Comparison of ENCODE assay signal across 28 cellular contexts in genomic region chr7:79290841-79291497, GRCh38.
A peak's percentile ranks its signal among the peaks of the same experiment; 100 is the strongest.
DNase-seq lines count a peak whose midpoint lies in the region; ATAC-seq, FAIRE-seq and TF ChIP-seq lines count a peak whose summit lies in the region.
"Had no signal": no experiment of that assay in that cellular context is flagged by ENCODE, and none has a peak within 500 bp of the region (broad histone marks: within the 10 kb centered on the region; RNA-seq: fewer than 3 reads in every experiment).

No MANE protein-coding gene starts in this region.

- no peak for ATAC-seq in Panc1
- ATAC-seq: activated CD8-positive, alpha-beta memory T cell treated with anti-CD3 and anti-CD28 coated beads, Interleukin-2, amount 10 ng/mL, durations not matched to agents 7 days and 5 days; activated T-cell treated with anti-CD3 and anti-CD28 coated beads, Interleukin-2, amount 50 U/mL, for 72 hours; gastrocnemius medialis; left lung; naive thymus-derived CD8-positive, alpha-beta T cell; stimulated activated effector memory CD8-positive, alpha-beta T cell treated with anti-CD3 and anti-CD28 coated beads, Interleukin-12 subunit alpha, Interleukin-12 subunit beta, amount 100 ng/mL, for 72 hours had no signal

- intact Hi-C loops in Panc1 (cut with micrococcal nuclease; ENCODE audit: unreplicated experiment) (loop anchor here (10.0 kb wide), 2 partner anchors 454 to 724 kb away; no protein-coding TSS in a partner anchor), endothelial cell of umbilical vein (cut with micrococcal nuclease) (loop anchor here (10.0 kb wide), 1 partner anchor 334 kb away; no protein-coding TSS in a partner anchor)

- H3K4me3 ChIP-seq in Panc1 (ENCODE audit: low read depth in 2 of 2, low read length in 2 of 2) (no peak overlapping the region), endothelial cell of umbilical vein (replicated peaks in 1 of 3; ENCODE audit: insufficient read depth in 1 of 3, low read depth in 1 of 3, low read length in 3 of 3) (no peak overlapping the region), keratinocyte (ENCODE audit: control insufficient read depth in 2 of 3, extremely low read depth in 1 of 3, insufficient read depth in 2 of 3, low read depth in 1 of 3, low read length in 3 of 3) (no peak overlapping the region)
- H3K4me3 ChIP-seq: gastrocnemius medialis, left lung, suprapubic skin had no signal

- H2AFZ ChIP-seq in endothelial cell of umbilical vein (ENCODE audit: low read depth, low read length) (no peak overlapping the region), keratinocyte (ENCODE audit: control insufficient read depth, low read length) (no peak overlapping the region)

- H3K4me2 ChIP-seq in endothelial cell of umbilical vein (ENCODE audit: insufficient read depth, low read length) (no peak overlapping the region), keratinocyte (ENCODE audit: control insufficient read depth, extremely low read depth, insufficient read depth, low read depth, low read length) (peak overlapping the region; percentile 11)
- H3K4me2 ChIP-seq: KMS-11 had no signal

- no peaks in the 10 kb centered on the region for H3K9me1 ChIP-seq in endothelial cell of umbilical vein (replicated peaks; ENCODE audit: control insufficient read depth, extremely low read depth, insufficient read depth, low read length)
- no peaks in the 10 kb centered on the region for H3K9me1 ChIP-seq in keratinocyte (ENCODE audit: control insufficient read depth, extremely low read depth, insufficient read depth, low read length)

- no peaks in the 10 kb centered on the region for H3K36me3 ChIP-seq in Panc1 (ENCODE audit: control insufficient read depth, insufficient read depth, low read length)
- no peaks in the 10 kb centered on the region for H3K36me3 ChIP-seq in endothelial cell of umbilical vein (ENCODE audit: control insufficient read depth in 2 of 2, extremely low read depth in 1 of 2, insufficient read depth in 2 of 2, low read length in 2 of 2)
- H3K36me3 ChIP-seq in keratinocyte (ENCODE audit: control insufficient read depth in 2 of 2, extremely low read depth in 1 of 2, insufficient read depth in 2 of 2, low read length in 2 of 2) = no peaks in the 10 kb centered on the region
- H3K36me3 ChIP-seq: gastrocnemius medialis, left lung, suprapubic skin had no signal

- H3K79me2 ChIP-seq in endothelial cell of umbilical vein (ENCODE audit: control insufficient read depth, insufficient read depth, low read length) = no peaks in the 10 kb centered on the region
- no peaks in the 10 kb centered on the region for H3K79me2 ChIP-seq in keratinocyte (ENCODE audit: control insufficient read depth, insufficient read depth, low read length)

- H3K27ac ChIP-seq in Panc1 (ENCODE audit: low read length) (peak overlapping the region; percentile 96), endothelial cell of umbilical vein (ENCODE audit: insufficient read depth, low read depth, low read length) (no peak overlapping the region), keratinocyte (ENCODE audit: control insufficient read depth, insufficient read depth, low read length) (peak overlapping the region; percentile 49)
- H3K27ac ChIP-seq: gastrocnemius medialis, KMS-11, left lung, suprapubic skin had no signal

- no peaks in the 10 kb centered on the region for H4K20me1 ChIP-seq in endothelial cell of umbilical vein (replicated peaks; ENCODE audit: control insufficient read depth, extremely low read depth, insufficient read depth, low read length)
- no peaks in the 10 kb centered on the region for H4K20me1 ChIP-seq in keratinocyte (ENCODE audit: control insufficient read depth, extremely low read depth, insufficient read depth, low read length)

- BruUV-seq in Panc1 (replicated peaks; lab: Mats Ljungman, UMichigan) = no TSS peak
- BruUV-seq in endothelial cell of umbilical vein (replicated peaks; lab: Mats Ljungman, UMichigan) = no TSS peak

- POLR2A ChIA-PET in Panc1 (lab: Charles Lee) (no interaction called here), endothelial cell of umbilical vein (lab: Charles Lee) (no interaction called here)

- TF ChIP-seq CTCF in Panc1 (IDR thresholded peaks at IDR 0.05) (no peak), endothelial cell of umbilical vein (IDR thresholded peaks at IDR 0.05; ENCODE audit: extremely low read depth in 1 of 2, insufficient read depth in 1 of 2, low read depth in 1 of 2, low read length in 2 of 2) (no peak), keratinocyte (optimal IDR thresholded peaks at IDR 0.05 in 1 of 3, IDR thresholded peaks at IDR 0.05 in 1 of 3, conservative IDR thresholded peaks at IDR 0.05 in 1 of 3; ENCODE audit: extremely low read depth in 1 of 3, insufficient read depth in 2 of 3, low read length in 3 of 3) (no peak)

- H3K9me3 ChIP-seq in Panc1 (ENCODE audit: control insufficient read depth, insufficient read depth, low read depth, low read length) (peaks cover 4% of the 10 kb centered on the region; the same call in 1 of the 2 replicates), endothelial cell of umbilical vein (replicated peaks; ENCODE audit: control insufficient read depth, insufficient read depth, low read length) (no peaks in the 10 kb centered on the region), keratinocyte (ENCODE audit: control insufficient read depth, low read depth, low read length) (no peaks in the 10 kb centered on the region)
- H3K9me3 ChIP-seq: gastrocnemius medialis, left lung, suprapubic skin had no signal

- H3K4me1 ChIP-seq in Panc1 (ENCODE audit: control insufficient read depth, insufficient read depth, low read length) (peaks cover 31% of the 10 kb centered on the region), endothelial cell of umbilical vein (ENCODE audit: control insufficient read depth, extremely low read depth, insufficient read depth, low read length) (peaks cover 4% of the 10 kb centered on the region), keratinocyte (ENCODE audit: control insufficient read depth, extremely low read depth, insufficient read depth, low read length) (peaks cover 30% of the 10 kb centered on the region)
- H3K4me1 ChIP-seq: gastrocnemius medialis, left lung, suprapubic skin had no signal

- dilution Hi-C loops in endothelial cell of umbilical vein (cut with MboI; ENCODE audit: extremely low pct_ligation_motif_present, low sequenced_read_pairs) (no loop called here), keratinocyte (cut with MboI; ENCODE audit: extremely low pct_ligation_motif_present, low sequenced_read_pairs) (no loop called here)

- DNase-seq in ELR (ENCODE audit: low read depth) = peak; percentile 78
- peak; percentile 73 for DNase-seq in Panc1 (ENCODE audit: low read depth, low spot score)
- peak; percentile 32 for DNase-seq in endothelial cell of umbilical vein (ENCODE audit: low read depth, low spot score)
- no peak for DNase-seq in keratinocyte (ENCODE audit: low read depth, low spot score)
- DNase-seq in stimulated activated naive CD4-positive, alpha-beta T cell treated with Interleukin-2 at 50 U/mL for 16 hours (lab: John Stamatoyannopoulos, UW) = no peak
- no peak for DNase-seq in GDM1 (lab: John Stamatoyannopoulos, UW)
- DNase-seq in NCI-H524 treated with DMSO at 0.1 percent for 48 hours (lab: John Stamatoyannopoulos, UW) = no peak
- DNase-seq: activated CD4-positive, alpha-beta T cell treated with anti-CD3 and anti-CD28 coated beads, Interleukin-2, amount 10 ng/mL, durations not matched to agents 7 days and 5 days; activated CD8-positive, alpha-beta memory T cell treated with anti-CD3 and anti-CD28 coated beads, Interleukin-2, amount 10 ng/mL, durations not matched to agents 7 days and 5 days; activated naive CD4-positive, alpha-beta T cell treated with anti-CD3 and anti-CD28 coated beads, Interleukin-2, amount 10 ng/mL, durations not matched to agents 7 days and 5 days; activated T-cell treated with anti-CD3 and anti-CD28 coated beads, Interleukin-2, amount 50 U/mL, for 72 hours; anterior cingulate cortex; C1 segment of cervical spinal cord; Caco-2; dermis blood vessel endothelial cell; gastrocnemius medialis; GOT3; hippocampal formation; immature natural killer cell; left lung; naive thymus-derived CD8-positive, alpha-beta T cell; NCI-H187; NCI-H69 had no signal

- H3K9ac ChIP-seq in endothelial cell of umbilical vein (replicated peaks; ENCODE audit: extremely low read depth, insufficient read depth, low read length) = no peak overlapping the region
- H3K9ac ChIP-seq in keratinocyte (ENCODE audit: control insufficient read depth, extremely low read depth, insufficient read depth, low read length) = no peak overlapping the region
- H3K9ac ChIP-seq: KMS-11 had no signal

- FAIRE-seq in endothelial cell of umbilical vein (lab: Jason Lieb, UNC) = no peak
- peak; percentile 32 for FAIRE-seq in keratinocyte (lab: Jason Lieb, UNC)
- FAIRE-seq: endometrium, GM19239 had no signal

- CTCF ChIA-PET in Panc1 (lab: Charles Lee) = no interaction called here
- CTCF ChIA-PET in endothelial cell of umbilical vein (lab: Charles Lee) = no interaction called here

- no peaks in the 10 kb centered on the region for H3K27me3 ChIP-seq in Panc1 (ENCODE audit: control insufficient read depth, insufficient read depth, low read length)
- no peaks in the 10 kb centered on the region for H3K27me3 ChIP-seq in endothelial cell of umbilical vein (ENCODE audit: control insufficient read depth in 2 of 2, insufficient read depth in 2 of 2, low read length in 2 of 2)
- H3K27me3 ChIP-seq in keratinocyte (ENCODE audit: control insufficient read depth, extremely low read depth, insufficient read depth, low read length) = no peaks in the 10 kb centered on the region
- H3K27me3 ChIP-seq: gastrocnemius medialis, left lung, suprapubic skin had no signal

- in situ Hi-C loops in Panc1 (cut with HindIII; ENCODE audit: low pct_unique_long_range_greater_than_20kb, low sequenced_read_pairs) = no loop called here

- TF ChIP-seq POLR2A in endothelial cell of umbilical vein (IDR thresholded peaks at IDR 0.05; ENCODE audit: low read depth, low read length) = no peak

TF ChIP-seq in endothelial cell of umbilical vein, 7 proteins besides CTCF, POLR2A, EP300 and RAD21:
- TF ChIP-seq POLR2AphosphoS5 (IDR thresholded peaks at IDR 0.05; ENCODE audit: insufficient read depth, low read depth, low read length) = no peak
- no peak for TF ChIP-seq EZH2 (IDR thresholded peaks at IDR 0.05; ENCODE audit: borderline replicate concordance, low read depth, low read length, severe bottlenecking)

Comparison
In these comparisons a context has a peak if more than half of its experiments do, and no peak if none do; other contexts are left out.
1. DNase-seq: peak in ELR (single experiment), Panc1 (single experiment) and endothelial cell of umbilical vein (single experiment); none in keratinocyte (single experiment), stimulated activated naive CD4-positive, alpha-beta T cell treated with Interleukin-2 at 50 U/mL for 16 hours (single experiment), GDM1 (single experiment) and NCI-H524 treated with DMSO at 0.1 percent for 48 hours (single experiment).